ENCODE assay signal across 34 cellular contexts in the genomic region with DNA sequence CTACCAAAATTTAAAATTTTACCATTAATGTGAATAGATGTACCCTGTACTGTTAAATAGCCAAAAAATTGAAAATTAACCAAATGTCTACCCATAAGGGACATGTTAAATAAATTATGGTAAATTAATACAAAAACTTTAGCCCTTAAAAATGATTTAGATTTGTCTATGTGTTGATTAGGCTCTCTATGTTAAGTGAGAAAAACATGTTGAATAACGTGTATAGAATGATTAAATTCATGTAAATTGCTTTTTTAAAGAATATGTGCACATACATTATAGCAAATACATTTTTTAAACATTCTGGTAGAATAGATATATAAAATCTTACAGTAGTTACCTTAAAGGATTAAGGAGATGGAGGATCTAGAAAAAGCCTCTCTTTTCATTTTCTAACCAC.
"Had no signal": no experiment of that assay in that cellular context is flagged by ENCODE, and none has a peak within 500 bp of the region (broad histone marks: within the 10 kb centered on the region; RNA-seq: fewer than 3 reads in every experiment).

No MANE protein-coding gene starts in this region.

- H3K27ac ChIP-seq: KMS-11 had no signal

- H3K9me3 ChIP-seq: MG63 had no signal

- H3K4me3 ChIP-seq: MG63 had no signal

- H3K4me2 ChIP-seq: KMS-11 had no signal

- H3K9ac ChIP-seq: KMS-11 had no signal

- H3K27me3 ChIP-seq: MG63 had no signal

- DNase-seq: Karpas-422, MG63, MM.1S, NCI-H1048, NCI-H1092, NCI-H1092 treated with DMSO at 0.1 percent for 48 hours, NCI-H1105, NCI-H1105 treated with DMSO at 0.1 percent for 48 hours, NCI-H1417, NCI-H1417 treated with DMSO at 0.1 percent for 48 hours, NCI-H1436, NCI-H1436 treated with DMSO at 0.1 percent for 48 hours, NCI-H146, NCI-H1694, NCI-H1694 treated with DMSO at 0.1 percent for 48 hours, NCI-H187, NCI-H187 treated with DMSO at 0.1 percent for 48 hours, NCI-H1930, NCI-H2029, NCI-H2029 treated with DMSO at 0.1 percent for 48 hours, NCI-H2081, NCI-H2081 treated with DMSO at 0.1 percent for 48 hours, NCI-H2107, NCI-H2171, NCI-H2171 treated with DMSO at 0.1 percent for 48 hours, NCI-H2227 treated with DMSO at 0.1 percent for 48 hours, NCI-H226, NCI-H345, NCI-H446, NCI-H446 treated with DMSO at 0.1 percent for 48 hours, NCI-H510A, NCI-H510A treated with DMSO at 0.1 percent for 48 hours, NCI-H524 had no signal
